In the genomic region with DNA sequence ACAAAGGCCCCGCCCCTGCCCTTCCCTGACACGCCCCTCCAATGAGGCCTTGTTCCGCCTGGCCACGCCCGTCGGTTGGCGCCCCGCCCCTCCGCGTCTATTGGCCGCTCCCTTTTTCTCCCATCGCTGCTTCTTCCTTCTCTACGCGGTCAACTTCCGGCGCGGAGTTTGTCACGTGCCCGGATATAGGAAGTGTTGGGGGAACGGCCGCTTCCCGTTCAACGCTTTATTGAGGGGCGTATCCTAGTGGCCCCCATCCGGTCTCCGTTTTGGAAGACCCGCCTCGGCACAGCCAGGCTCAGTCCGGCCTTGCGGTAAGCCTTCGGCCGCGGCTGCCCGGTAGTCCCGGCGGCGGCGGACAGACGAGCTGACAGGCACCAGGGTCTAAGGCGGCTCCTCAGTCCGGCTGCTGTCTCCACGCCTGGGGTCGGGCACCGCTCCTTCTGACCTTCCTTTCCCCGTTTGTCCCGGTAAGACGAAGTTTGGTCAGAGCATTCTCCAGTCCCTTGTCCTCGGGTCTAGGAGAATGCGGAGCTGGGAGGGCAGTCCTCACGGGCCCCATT, we compare ENCODE assay signal across 1 cellular context.
TF ChIP-seq lines count a peak whose summit lies in the region.

A gene with protein sequence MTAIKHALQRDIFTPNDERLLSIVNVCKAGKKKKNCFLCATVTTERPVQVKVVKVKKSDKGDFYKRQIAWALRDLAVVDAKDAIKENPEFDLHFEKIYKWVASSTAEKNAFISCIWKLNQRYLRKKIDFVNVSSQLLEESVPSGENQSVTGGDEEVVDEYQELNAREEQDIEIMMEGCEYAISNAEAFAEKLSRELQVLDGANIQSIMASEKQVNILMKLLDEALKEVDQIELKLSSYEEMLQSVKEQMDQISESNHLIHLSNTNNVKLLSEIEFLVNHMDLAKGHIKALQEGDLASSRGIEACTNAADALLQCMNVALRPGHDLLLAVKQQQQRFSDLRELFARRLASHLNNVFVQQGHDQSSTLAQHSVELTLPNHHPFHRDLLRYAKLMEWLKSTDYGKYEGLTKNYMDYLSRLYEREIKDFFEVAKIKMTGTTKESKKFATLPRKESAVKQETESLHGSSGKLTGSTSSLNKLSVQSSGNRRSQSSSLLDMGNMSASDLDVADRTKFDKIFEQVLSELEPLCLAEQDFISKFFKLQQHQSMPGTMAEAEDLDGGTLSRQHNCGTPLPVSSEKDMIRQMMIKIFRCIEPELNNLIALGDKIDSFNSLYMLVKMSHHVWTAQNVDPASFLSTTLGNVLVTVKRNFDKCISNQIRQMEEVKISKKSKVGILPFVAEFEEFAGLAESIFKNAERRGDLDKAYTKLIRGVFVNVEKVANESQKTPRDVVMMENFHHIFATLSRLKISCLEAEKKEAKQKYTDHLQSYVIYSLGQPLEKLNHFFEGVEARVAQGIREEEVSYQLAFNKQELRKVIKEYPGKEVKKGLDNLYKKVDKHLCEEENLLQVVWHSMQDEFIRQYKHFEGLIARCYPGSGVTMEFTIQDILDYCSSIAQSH (plus strand): TSS at position 165 of the 563 bp plus-strand sequence. CDS start 4,676 bp downstream, outside the sequence.

TF ChIP-seq in SK-N-SH, 30 proteins besides CTCF, POLR2A, EP300 and RAD21 (continued from another document):
- TF ChIP-seq, protein P1, sequence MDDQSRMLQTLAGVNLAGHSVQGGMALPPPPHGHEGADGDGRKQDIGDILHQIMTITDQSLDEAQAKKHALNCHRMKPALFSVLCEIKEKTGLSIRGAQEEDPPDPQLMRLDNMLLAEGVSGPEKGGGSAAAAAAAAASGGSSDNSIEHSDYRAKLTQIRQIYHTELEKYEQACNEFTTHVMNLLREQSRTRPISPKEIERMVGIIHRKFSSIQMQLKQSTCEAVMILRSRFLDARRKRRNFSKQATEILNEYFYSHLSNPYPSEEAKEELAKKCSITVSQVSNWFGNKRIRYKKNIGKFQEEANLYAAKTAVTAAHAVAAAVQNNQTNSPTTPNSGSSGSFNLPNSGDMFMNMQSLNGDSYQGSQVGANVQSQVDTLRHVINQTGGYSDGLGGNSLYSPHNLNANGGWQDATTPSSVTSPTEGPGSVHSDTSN (IDR thresholded peaks at IDR 0.05), result no peak
- no peak for TF ChIP-seq FOXJ3 (CRISPR knock-in tag; IDR thresholded peaks at IDR 0.05)
- TF ChIP-seq, protein P2, sequence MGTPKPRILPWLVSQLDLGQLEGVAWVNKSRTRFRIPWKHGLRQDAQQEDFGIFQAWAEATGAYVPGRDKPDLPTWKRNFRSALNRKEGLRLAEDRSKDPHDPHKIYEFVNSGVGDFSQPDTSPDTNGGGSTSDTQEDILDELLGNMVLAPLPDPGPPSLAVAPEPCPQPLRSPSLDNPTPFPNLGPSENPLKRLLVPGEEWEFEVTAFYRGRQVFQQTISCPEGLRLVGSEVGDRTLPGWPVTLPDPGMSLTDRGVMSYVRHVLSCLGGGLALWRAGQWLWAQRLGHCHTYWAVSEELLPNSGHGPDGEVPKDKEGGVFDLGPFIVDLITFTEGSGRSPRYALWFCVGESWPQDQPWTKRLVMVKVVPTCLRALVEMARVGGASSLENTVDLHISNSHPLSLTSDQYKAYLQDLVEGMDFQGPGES (IDR thresholded peaks at IDR 0.05; ENCODE audit: low read depth, low read length), result no peak
- TF ChIP-seq FOSL2 (IDR thresholded peaks at IDR 0.05; ENCODE audit: borderline replicate concordance, low read depth), result no peak
- TF ChIP-seq, protein P3, sequence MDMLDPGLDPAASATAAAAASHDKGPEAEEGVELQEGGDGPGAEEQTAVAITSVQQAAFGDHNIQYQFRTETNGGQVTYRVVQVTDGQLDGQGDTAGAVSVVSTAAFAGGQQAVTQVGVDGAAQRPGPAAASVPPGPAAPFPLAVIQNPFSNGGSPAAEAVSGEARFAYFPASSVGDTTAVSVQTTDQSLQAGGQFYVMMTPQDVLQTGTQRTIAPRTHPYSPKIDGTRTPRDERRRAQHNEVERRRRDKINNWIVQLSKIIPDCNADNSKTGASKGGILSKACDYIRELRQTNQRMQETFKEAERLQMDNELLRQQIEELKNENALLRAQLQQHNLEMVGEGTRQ (IDR thresholded peaks at IDR 0.05; ENCODE audit: borderline replicate concordance, low read depth, low read length), result peak; percentile 86
- TF ChIP-seq JUND (IDR thresholded peaks at IDR 0.05), result no peak
